ENCODE assay signal across 13 cellular contexts in genomic region chr2:68050353-68050752, GRCh38.
"Had no signal": no experiment of that assay in that cellular context is flagged by ENCODE, and none has a peak within 500 bp of the region (broad histone marks: within the 10 kb centered on the region; RNA-seq: fewer than 3 reads in every experiment).

No MANE protein-coding gene starts in this region.

- H3K27me3 Mint-ChIP-seq: activated CD4-positive, alpha-beta memory T cell treated with anti-CD3 and anti-CD28 coated beads, Interleukin-2, amount 10 ng/mL, durations not matched to agents 7 days and 5 days; activated CD4-positive, alpha-beta T cell treated with anti-CD3 and anti-CD28 coated beads for 36 hours; stimulated activated naive B cell treated with anti-CD40 and anti-IgM and Interleukin-4, amounts not matched to agents 10 μg/mL and 1 μg/mL and 100 μg/mL, for 72 hours had no signal

- DNase-seq: activated CD4-positive, alpha-beta memory T cell treated with anti-CD3 and anti-CD28 coated beads, Interleukin-2, amount 10 ng/mL, durations not matched to agents 7 days and 5 days; activated CD4-positive, alpha-beta T cell treated with anti-CD3 and anti-CD28 coated beads for 36 hours; activated CD8-positive, alpha-beta memory T cell treated with anti-CD3 and anti-CD28 coated beads, Interleukin-2, amount 50 U/mL, for 4 hours; activated naive CD4-positive, alpha-beta T cell treated with Interleukin-2 at 50 U/mL for 16 hours; endodermal cell; gastrocnemius medialis; stimulated activated CD4-positive, alpha-beta T cell treated with anti-CD3 and anti-CD28 coated beads, Interleukin-2, amount 100 ng/mL, for 48 hours; stimulated activated naive B cell treated with anti-CD40 and anti-IgM and Interleukin-4, amounts not matched to agents 10 μg/mL and 1 μg/mL and 100 μg/mL, for 72 hours; T-helper 2 cell; uterus had no signal

- ATAC-seq: activated CD4-positive, alpha-beta T cell treated with anti-CD3 and anti-CD28 coated beads for 36 hours; gastrocnemius medialis; stimulated activated naive B cell treated with anti-CD40 and anti-IgM and Interleukin-4, amounts not matched to agents 10 μg/mL and 1 μg/mL and 100 μg/mL, for 72 hours had no signal

- H3K4me3 Mint-ChIP-seq: activated CD4-positive, alpha-beta memory T cell treated with anti-CD3 and anti-CD28 coated beads, Interleukin-2, amount 10 ng/mL, durations not matched to agents 7 days and 5 days; activated CD4-positive, alpha-beta T cell treated with anti-CD3 and anti-CD28 coated beads for 36 hours; endodermal cell; stimulated activated naive B cell treated with anti-CD40 and anti-IgM and Interleukin-4, amounts not matched to agents 10 μg/mL and 1 μg/mL and 100 μg/mL, for 72 hours had no signal

- H3K4me1 Mint-ChIP-seq: activated CD4-positive, alpha-beta memory T cell treated with anti-CD3 and anti-CD28 coated beads, Interleukin-2, amount 10 ng/mL, durations not matched to agents 7 days and 5 days had no signal

- H3K9me3 Mint-ChIP-seq: activated CD4-positive, alpha-beta memory T cell treated with anti-CD3 and anti-CD28 coated beads, Interleukin-2, amount 10 ng/mL, durations not matched to agents 7 days and 5 days; endodermal cell had no signal

- H3K27ac Mint-ChIP-seq: activated CD4-positive, alpha-beta memory T cell treated with anti-CD3 and anti-CD28 coated beads, Interleukin-2, amount 10 ng/mL, durations not matched to agents 7 days and 5 days; activated CD4-positive, alpha-beta T cell treated with anti-CD3 and anti-CD28 coated beads for 36 hours; endodermal cell; stimulated activated naive B cell treated with anti-CD40 and anti-IgM and Interleukin-4, amounts not matched to agents 10 μg/mL and 1 μg/mL and 100 μg/mL, for 72 hours had no signal

- H3K27me3 ChIP-seq: gastrocnemius medialis, tibial nerve, uterus had no signal

- H3K27ac ChIP-seq: gastrocnemius medialis, tibial nerve, uterus had no signal

- FAIRE-seq: astrocyte had no signal

- H3K4me3 ChIP-seq: gastrocnemius medialis, lung, tibial nerve, uterus had no signal

- H3K9me3 ChIP-seq: gastrocnemius medialis, tibial nerve, uterus had no signal

- H3K36me3 ChIP-seq: gastrocnemius medialis, tibial nerve, uterus had no signal
